In the genomic region with DNA sequence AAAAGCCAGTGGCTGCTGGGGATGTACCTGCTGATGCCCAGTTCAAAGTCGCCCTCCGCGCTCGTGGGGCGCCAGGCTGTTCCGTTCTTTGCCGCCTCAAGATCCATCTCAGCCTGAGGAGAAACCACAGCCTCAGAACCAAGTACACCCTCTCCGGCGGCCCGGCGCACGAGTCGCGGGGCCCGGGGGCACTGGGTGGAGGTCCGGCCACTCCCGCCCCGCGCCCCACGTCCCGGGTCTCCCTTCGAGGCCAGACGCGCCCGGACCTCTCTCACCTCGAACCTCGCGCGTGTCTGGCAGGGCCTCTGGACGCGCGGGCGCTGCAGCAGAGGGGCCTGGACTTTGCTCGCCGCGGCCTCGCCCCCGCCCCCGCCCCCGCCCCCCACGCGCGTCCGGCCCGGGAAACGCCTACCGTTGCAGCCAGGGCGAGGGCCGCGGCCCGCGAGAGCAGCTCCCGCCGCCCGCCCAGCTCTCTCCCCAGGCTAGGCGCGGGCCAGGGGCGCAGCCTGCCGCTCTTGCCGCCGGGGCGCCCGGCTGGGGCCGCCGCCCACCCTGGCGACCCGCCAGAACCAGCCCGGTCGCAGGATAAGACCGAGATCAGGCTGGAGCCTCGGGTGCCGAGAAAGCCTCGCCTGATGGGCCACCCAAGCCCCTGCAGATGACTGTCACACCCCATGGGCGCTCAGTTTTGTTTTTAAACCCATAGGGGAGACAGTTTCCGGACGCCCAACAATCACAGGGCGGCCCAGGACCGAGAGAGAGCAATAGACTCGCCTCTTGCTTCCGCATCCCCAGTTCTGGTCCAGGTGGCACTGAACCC, we compare ENCODE assay signal across 9 cellular contexts. TPM values are rescaled to one million over a fixed set of nuclear protein-coding genes. Genes with fewer than 3 reads are reported as not detected.
DNase-seq lines count a peak whose midpoint lies in the region; ATAC-seq and TF ChIP-seq lines count a peak whose summit lies in the region.
"Had no signal": no experiment of that assay in that cellular context is flagged by ENCODE, and none has a peak within 500 bp of the region (broad histone marks: within the 10 kb centered on the region; RNA-seq: fewer than 3 reads in every experiment).

A gene (minus strand): TSS at position 322 of the 820 bp plus-strand sequence. CDS start 215 bp downstream, at position 107.

- H3K4me3 ChIP-seq in Loucy (ENCODE audit: low read length, poor library complexity, severe bottlenecking) (no peak within 1 kb of the TSS), epithelial cell of proximal tubule (ENCODE audit: low read depth, low read length) (peak within 1 kb of the TSS; percentile 57)

- H3F3A ChIP-seq in Loucy (ENCODE audit: low read depth), result no peaks in the 10 kb centered on the region

- no peaks in the 10 kb centered on the region for H3K79me2 ChIP-seq in Loucy (ENCODE audit: insufficient read depth, low read length)

- ATAC-seq in GM21367 (IDR thresholded peaks at IDR 0.05; ENCODE audit: unreplicated experiment) (peak; percentile 15), GM21825 (IDR thresholded peaks at IDR 0.05; ENCODE audit: unreplicated experiment) (no peak)
- peak; percentile 55 to 59 for ATAC-seq in natural killer cell treated with Interleukin-12 subunit alpha and Interleukin-12 subunit beta and Interleukin-15 and Interleukin-18, amount 100 ng/mL, for 72 hours

- H3K9ac ChIP-seq in Loucy (ENCODE audit: low read depth, low read length, poor library complexity, severe bottlenecking), result no peak within 1 kb of the TSS

- H3K4me1 ChIP-seq in Loucy (ENCODE audit: insufficient read depth, low read length, poor library complexity, severe bottlenecking), result no peaks in the 10 kb centered on the region

- H3K9me3 ChIP-seq in Loucy (ENCODE audit: insufficient read depth, low read depth, low read length), result no peaks in the 10 kb centered on the region

- H3K4me1 Mint-ChIP-seq in natural killer cell treated with Interleukin-12 subunit alpha and Interleukin-12 subunit beta and Interleukin-15 and Interleukin-18, amount 100 ng/mL, for 72 hours (ENCODE audit: low read depth in 2 of 2), result peaks cover 5 to 6% of the 10 kb centered on the region in 2 donors

- TF ChIP-seq CTCF in GM10266 (IDR thresholded peaks at IDR 0.05; ENCODE audit: control insufficient read depth, insufficient read depth, low read depth, missing control alignments), result no peak
- TF ChIP-seq CTCF in Loucy (conservative IDR thresholded peaks at IDR 0.05; ENCODE audit: low read length), result no peak
- TF ChIP-seq CTCF in epithelial cell of proximal tubule (conservative IDR thresholded peaks at IDR 0.05; ENCODE audit: low read depth, low read length), result no peak

- no peaks in the 10 kb centered on the region for H3K36me3 Mint-ChIP-seq in natural killer cell treated with Interleukin-12 subunit alpha and Interleukin-12 subunit beta and Interleukin-15 and Interleukin-18, amount 100 ng/mL, for 72 hours

- no peaks in the 10 kb centered on the region for H3K27me3 ChIP-seq in Loucy (ENCODE audit: insufficient read depth, low read length, poor library complexity, severe bottlenecking)

- peak within 1 kb of the TSS; percentile 64 for H3K4me3 Mint-ChIP-seq in natural killer cell treated with Interleukin-12 subunit alpha and Interleukin-12 subunit beta and Interleukin-15 and Interleukin-18, amount 100 ng/mL, for 72 hours

- H2AFZ ChIP-seq in Loucy (ENCODE audit: low read length), result no peak within 1 kb of the TSS; the same call in 1 of the 2 replicates

- H3K9me3 Mint-ChIP-seq in natural killer cell treated with Interleukin-12 subunit alpha and Interleukin-12 subunit beta and Interleukin-15 and Interleukin-18, amount 100 ng/mL, for 72 hours, result no peaks in the 10 kb centered on the region

- H3K36me3 ChIP-seq in Loucy (ENCODE audit: insufficient read depth, low read length), result no peaks in the 10 kb centered on the region

- H4K20me1 ChIP-seq in Loucy (ENCODE audit: insufficient read depth, low read length, poor library complexity, severe bottlenecking), result no peaks in the 10 kb centered on the region

- peaks cover 21 to 34% of the 10 kb centered on the region in 2 donors for H3K27me3 Mint-ChIP-seq in natural killer cell treated with Interleukin-12 subunit alpha and Interleukin-12 subunit beta and Interleukin-15 and Interleukin-18, amount 100 ng/mL, for 72 hours

- H3K9me2 ChIP-seq in Loucy (replicated peaks; ENCODE audit: low read depth, low read length), result no peaks in the 10 kb centered on the region

- H3K27ac Mint-ChIP-seq in natural killer cell treated with Interleukin-12 subunit alpha and Interleukin-12 subunit beta and Interleukin-15 and Interleukin-18, amount 100 ng/mL, for 72 hours, result no peak within 1 kb of the TSS

- peak within 1 kb of the TSS; percentile 17 for H3K4me2 ChIP-seq in Loucy (ENCODE audit: low read depth, low read length, poor library complexity, severe bottlenecking)

- DNase-seq in GM10266 (ENCODE audit: extremely low spot score) (peak; percentile 43), epithelial cell of proximal tubule (ENCODE audit: low read depth) (no peak), NAMALWA (ENCODE audit: low spot score) (no peak)
- no peak for DNase-seq in natural killer cell treated with Interleukin-12 subunit alpha and Interleukin-12 subunit beta and Interleukin-15 and Interleukin-18, amount 100 ng/mL, for 72 hours (ENCODE audit: low spot score)
- DNase-seq in activated CD8-positive, alpha-beta memory T cell treated with anti-CD3 and anti-CD28 coated beads, Interleukin-2, amount 50 U/mL, for 48 hours, result no peak

RNA-seq across cellular contexts. Expression of the gene that starts here (rescaled TPM):
- total RNA-seq in epithelial cell of proximal tubule, result 0.58 and 12.6 TPM in 2 replicates
- under 1 TPM; 0.20 to 0.69 TPM for total RNA-seq in natural killer cell treated with Interleukin-12 subunit alpha and Interleukin-12 subunit beta and Interleukin-15 and Interleukin-18, amount 100 ng/mL, for 72 hours
- total RNA-seq: T-helper 1 cell treated with Interleukin-12 subunit alpha and Interleukin-12 subunit beta and Interleukin-4 antibody, amounts not matched to agents 30 ng/mL and 1 ng/mL, for 36 hours had no signal

Comparison
In these comparisons a context has a peak if more than half of its experiments do, and no peak if none do; other contexts are left out.
1. Peak in ATAC-seq in natural killer cell treated with Interleukin-12 subunit alpha and Interleukin-12 subunit beta and Interleukin-15 and Interleukin-18, amount 100 ng/mL, for 72 hours; RNA of the gene not detected or under 1 TPM.